ENCODE assay signal across 25 cellular contexts in genomic region chr7:87447251-87447650, GRCh38. TPM values are rescaled to one million over a fixed set of nuclear protein-coding genes. Genes with fewer than 3 reads are reported as not detected.
"Had no signal": no experiment of that assay in that cellular context is flagged by ENCODE, and none has a peak within 500 bp of the region (broad histone marks: within the 10 kb centered on the region; RNA-seq: fewer than 3 reads in every experiment).

No MANE protein-coding gene starts in this region.

- H3K27me3 ChIP-seq: colonic mucosa, gastrocnemius medialis, heart left ventricle, neural progenitor cell, ovary had no signal

- H3K9ac ChIP-seq: neural progenitor cell had no signal

- DNase-seq: activated CD4-positive, alpha-beta memory T cell treated with anti-CD3 and anti-CD28 coated beads, Interleukin-2, amount 10 ng/mL, durations not matched to agents 7 days and 5 days; activated CD4-positive, alpha-beta T cell treated with anti-CD3 and anti-CD28 coated beads for 48 hours; activated CD4-positive, CD25-positive, alpha-beta regulatory T cell; activated CD8-positive, alpha-beta memory T cell treated with anti-CD3 and anti-CD28 coated beads, Interleukin-2, amount 10 ng/mL, durations not matched to agents 7 days and 5 days; amniotic stem cell; colonic mucosa; endodermal cell; gastrocnemius medialis; heart left ventricle; kidney; left ventricle myocardium inferior; mammary epithelial cell; mucosa of descending colon; naive thymus-derived CD4-positive, alpha-beta T cell; ovary; psoas muscle; right cardiac atrium; small intestine; stimulated activated CD4-positive, alpha-beta T cell treated with anti-CD3 and anti-CD28 coated beads, Interleukin-15, amount 100 ng/mL, for 24 hours; stimulated activated CD4-positive, alpha-beta T cell treated with anti-CD3 and anti-CD28 coated beads, Interleukin-2, amount 100 ng/mL, for 48 hours; stimulated activated naive CD8-positive, alpha-beta T cell treated with anti-CD3 and anti-CD28 coated beads, Interleukin-15, amount 100 ng/mL, for 72 hours; T1000; trophoblast cell had no signal

- H3K4me1 ChIP-seq: colonic mucosa, gastrocnemius medialis, heart left ventricle, left ventricle myocardium inferior, psoas muscle had no signal

- H3K36me3 ChIP-seq: colonic mucosa, gastrocnemius medialis, neural progenitor cell, ovary had no signal

- ATAC-seq: activated CD8-positive, alpha-beta memory T cell treated with anti-CD3 and anti-CD28 coated beads, Interleukin-2, amount 10 ng/mL, durations not matched to agents 7 days and 5 days; gastrocnemius medialis; heart left ventricle; mucosa of descending colon; naive thymus-derived CD4-positive, alpha-beta T cell; psoas muscle; right cardiac atrium; stimulated activated naive CD8-positive, alpha-beta T cell treated with anti-CD3 and anti-CD28 coated beads, Interleukin-15, amount 100 ng/mL, for 72 hours had no signal

- H3K4me3 ChIP-seq: colonic mucosa, gastrocnemius medialis, heart left ventricle, left ventricle myocardium inferior, mucosa of descending colon, neural progenitor cell, ovary, psoas muscle had no signal

- H3K9me3 ChIP-seq: colonic mucosa, gastrocnemius medialis, heart left ventricle, left ventricle myocardium inferior, mucosa of descending colon, ovary, psoas muscle had no signal

RNA-seq across cellular contexts. Expression of gene ABCB4, which starts 28.2 kb away (rescaled TPM):
- total RNA-seq: activated CD4-positive, alpha-beta memory T cell treated with anti-CD3 and anti-CD28 coated beads, Interleukin-2, amount 10 ng/mL, durations not matched to agents 7 days and 5 days; mammary epithelial cell; T-helper 1 cell treated with Interleukin-12 subunit alpha and Interleukin-12 subunit beta and Interleukin-4 antibody, amounts not matched to agents 30 ng/mL and 1 ng/mL, for 36 hours had no signal
